ENCODE assay signal across 19 cellular contexts in the genomic region with DNA sequence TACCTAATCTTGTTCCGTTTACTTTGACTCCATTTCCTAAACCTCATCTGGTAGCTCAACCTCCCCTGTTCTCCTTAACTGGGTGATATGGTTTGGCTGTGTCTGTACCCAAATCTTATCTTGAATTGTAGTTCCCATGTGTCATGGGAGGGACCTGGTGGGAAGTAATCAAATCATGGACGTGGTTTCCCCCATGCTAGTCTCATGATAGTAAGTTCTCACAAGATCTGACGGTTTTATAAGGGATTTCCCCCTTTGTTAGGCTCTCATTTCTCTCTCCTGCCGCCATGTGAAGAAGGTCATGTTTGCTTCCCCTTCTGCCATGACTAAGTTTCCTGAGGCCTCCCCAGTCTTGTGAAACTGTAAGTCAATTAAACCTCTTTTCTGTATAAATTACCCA.
"Had no signal": no experiment of that assay in that cellular context is flagged by ENCODE, and none has a peak within 500 bp of the region (broad histone marks: within the 10 kb centered on the region; RNA-seq: fewer than 3 reads in every experiment).

No MANE protein-coding gene starts in this region.

- DNase-seq: effector CD4-positive, alpha-beta T cell; endodermal cell; erythroblast; foreskin keratinocyte; kidney; left cardiac atrium; left ventricle myocardium inferior; lower lobe of right lung; natural killer cell; ovary; sigmoid colon; stimulated activated CD4-positive, alpha-beta T cell treated with anti-CD3 and anti-CD28 coated beads, Interleukin-2, amount 100 ng/mL, for 24 hours; stimulated activated CD4-positive, alpha-beta T cell treated with anti-CD3 and anti-CD28 coated beads, Interleukin-4, amount 100 ng/mL, for 4 hours; stimulated activated naive B cell treated with anti-CD40 and anti-IgM and Interleukin-4, amounts not matched to agents 10 μg/mL and 1 μg/mL and 100 μg/mL, for 72 hours; trophoblast cell had no signal

- H3K4me3 Mint-ChIP-seq: endodermal cell; memory B cell; mesothelial cell of epicardium; natural killer cell; neural crest cell; stimulated activated naive B cell treated with anti-CD40 and anti-IgM and Interleukin-4, amounts not matched to agents 10 μg/mL and 1 μg/mL and 100 μg/mL, for 72 hours had no signal

- FAIRE-seq: endothelial cell of umbilical vein, kidney had no signal

- H3K4me1 Mint-ChIP-seq: mesothelial cell of epicardium, neural crest cell had no signal

- ATAC-seq: foreskin keratinocyte, left cardiac atrium, lower lobe of right lung, natural killer cell had no signal

- H3K27ac Mint-ChIP-seq: endodermal cell; memory B cell; mesothelial cell of epicardium; natural killer cell; stimulated activated naive B cell treated with anti-CD40 and anti-IgM and Interleukin-4, amounts not matched to agents 10 μg/mL and 1 μg/mL and 100 μg/mL, for 72 hours had no signal

- H3K27me3 Mint-ChIP-seq: memory B cell; stimulated activated naive B cell treated with anti-CD40 and anti-IgM and Interleukin-4, amounts not matched to agents 10 μg/mL and 1 μg/mL and 100 μg/mL, for 72 hours had no signal
